ENCODE assay signal across 1 cellular context in the genomic region with DNA sequence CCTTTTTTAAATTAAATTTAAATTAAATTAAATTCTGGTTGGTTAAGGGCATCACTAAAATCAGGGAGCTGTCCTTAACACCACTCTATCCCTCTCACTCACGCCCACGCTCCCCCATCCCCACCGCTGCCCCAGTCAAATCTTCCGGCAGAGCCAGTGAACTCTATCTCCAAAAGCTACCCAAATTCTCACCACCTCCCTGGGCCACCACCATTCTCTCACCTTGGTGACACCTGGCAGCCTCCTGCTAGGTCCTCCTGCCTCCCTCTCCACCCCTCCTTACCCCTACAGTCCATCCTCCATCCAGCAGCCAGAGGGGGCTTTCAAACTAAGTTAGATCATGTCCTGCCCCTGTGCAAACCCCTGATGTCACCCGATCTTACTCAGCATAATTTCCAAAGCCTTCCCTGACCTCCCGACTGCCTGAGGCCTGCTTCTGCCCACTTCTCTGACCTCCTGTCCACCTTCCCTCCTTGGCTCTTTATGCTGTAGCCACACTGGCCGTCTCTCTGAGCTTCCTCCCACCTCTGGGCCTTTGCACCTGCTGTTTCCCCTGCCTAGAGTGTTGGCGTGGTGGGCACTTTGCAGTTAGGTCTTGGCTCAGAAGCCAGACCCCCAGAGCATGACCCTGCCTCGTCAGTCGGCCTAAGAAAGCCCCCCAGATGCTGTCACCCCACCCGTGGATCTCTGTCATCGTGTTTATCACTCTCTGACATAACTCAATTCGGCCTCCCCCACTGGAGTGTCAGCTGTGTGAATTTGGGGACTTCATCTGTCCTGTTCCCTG.
TF ChIP-seq lines count a peak whose summit lies in the region.

No MANE protein-coding gene starts in this region.

TF ChIP-seq in A549, 52 proteins besides CTCF, POLR2A, EP300 and RAD21 (continued from another document):
- TF ChIP-seq REST (IDR thresholded peaks at IDR 0.05) (no peak), ZC3H11A (IDR thresholded peaks at IDR 0.05) (no peak)
